ENCODE assay signal across 19 cellular contexts in the genomic region with DNA sequence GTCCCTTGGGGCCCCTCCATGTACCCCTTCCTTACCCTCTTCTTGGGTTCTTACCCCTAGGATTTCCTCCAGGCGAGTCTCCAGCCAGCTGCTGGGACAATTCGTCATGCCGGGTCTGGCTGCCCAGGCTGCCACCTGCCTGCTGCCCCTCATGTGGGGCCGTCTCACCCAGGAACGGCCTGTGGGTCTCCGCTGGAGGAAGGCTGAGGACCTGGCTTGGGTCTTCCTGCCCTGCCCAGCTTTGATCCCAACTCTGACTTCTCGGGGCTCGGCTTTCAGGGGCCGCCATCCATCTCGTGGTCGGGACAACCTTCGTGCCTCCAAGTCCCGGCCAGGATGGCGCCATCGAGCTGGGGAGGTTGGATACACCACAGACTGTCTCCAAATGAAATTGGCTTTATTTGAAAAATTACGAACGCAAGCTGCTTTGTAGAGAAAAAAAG. TPM values are rescaled to one million over a fixed set of nuclear protein-coding genes. Genes with fewer than 3 reads are reported as not detected.
DNase-seq lines count a peak whose midpoint lies in the region; FAIRE-seq and TF ChIP-seq lines count a peak whose summit lies in the region.
"Had no signal": no experiment of that assay in that cellular context is flagged by ENCODE, and none has a peak within 500 bp of the region (broad histone marks: within the 10 kb centered on the region; RNA-seq: fewer than 3 reads in every experiment).

No MANE protein-coding gene starts in this region.

- H3K4me2 ChIP-seq in H1 (ENCODE audit: insufficient read depth in 1 of 2, low read depth in 2 of 2, low read length in 2 of 2) (no peak overlapping the region), neural cell (ENCODE audit: low read length) (no peak overlapping the region)

- H4K91ac ChIP-seq in H1 (replicated peaks; ENCODE audit: insufficient read length, low read length) = no peak overlapping the region

- TF ChIP-seq POLR2A in Peyer's patch (IDR thresholded peaks at IDR 0.05) = no peak
- no peak for TF ChIP-seq POLR2A in H1 (IDR thresholded peaks at IDR 0.05; ENCODE audit: control extremely low read depth in 1 of 2, low read depth in 2 of 2, low read length in 2 of 2)
- no peak for TF ChIP-seq POLR2A in stomach (IDR thresholded peaks at IDR 0.05)

- H2AK5ac ChIP-seq in H1 (ENCODE audit: low read depth, low read length) = no peak overlapping the region

- TF ChIP-seq EP300 in H1 (IDR thresholded peaks at IDR 0.05; ENCODE audit: borderline replicate concordance in 1 of 2, low read depth in 2 of 2, low read length in 2 of 2) (no peak), neural cell (conservative IDR thresholded peaks at IDR 0.05; ENCODE audit: poor library complexity, severe bottlenecking) (no peak), stomach (IDR thresholded peaks at IDR 0.05) (no peak)

- FAIRE-seq in H1 (lab: Jason Lieb, UNC) = no peak
- FAIRE-seq: H54 had no signal

- no peak for TF ChIP-seq RAD21 in H1 (IDR thresholded peaks at IDR 0.05 in 1 of 2, conservative IDR thresholded peaks at IDR 0.05 in 1 of 2; ENCODE audit: low read depth in 2 of 2, low read length in 2 of 2)
- no peak for TF ChIP-seq RAD21 in neural cell (conservative IDR thresholded peaks at IDR 0.05)

- H3K27ac ChIP-seq in Peyer's patch (peak overlapping the region in 3 of 4 donors; percentile 0 to 46 (median 39)), H1 (ENCODE audit: low read depth, low read length) (no peak overlapping the region), neural cell (ENCODE audit: low read length) (no peak overlapping the region), stomach (peak overlapping the region in 3 of 5 donors; percentile 9 to 65 (median 45))
- H3K27ac ChIP-seq: RWPE1, SJSA1 had no signal

- H3K9ac ChIP-seq in H1 (replicated peaks in 1 of 4; ENCODE audit: extremely low read depth in 1 of 4, low read depth in 3 of 4, low read length in 3 of 4) (no peak overlapping the region), neural cell (ENCODE audit: low read length) (peak overlapping the region; percentile 2)

- no peak overlapping the region for H2BK120ac ChIP-seq in H1 (replicated peaks; ENCODE audit: low read depth, low read length)

- H3F3A ChIP-seq in neural cell (ENCODE audit: insufficient read depth, low read length, poor library complexity, severe bottlenecking) = no peaks in the 10 kb centered on the region

- H2AFZ ChIP-seq in H1 (ENCODE audit: low read length) (no peak overlapping the region), neural cell (ENCODE audit: low read depth, low read length) (no peak overlapping the region)

- H3K79me1 ChIP-seq in H1 (ENCODE audit: low read depth, low read length) = no peaks in the 10 kb centered on the region

- DNase-seq in Peyer's patch = no peak
- no peak for DNase-seq in H1 (ENCODE audit: low read depth in 1 of 2, low spot score in 2 of 2)
- no peak for DNase-seq in stomach
- DNase-seq in RPMI8226 = no peak
- no peak for DNase-seq in anterior cingulate cortex (lab: John Stamatoyannopoulos, UW)
- DNase-seq in NCI-H1048 (lab: John Stamatoyannopoulos, UW) = no peak
- DNase-seq: ACHN; AML-193; Caco-2; CD4-positive, CD25-positive, alpha-beta regulatory T cell; DMS153; Kasumi-1; NCI-H1105 treated with DMSO at 0.1 percent for 48 hours; NCI-H187 treated with DMSO at 0.1 percent for 48 hours; OCI-M1 had no signal

- H3K9me3 ChIP-seq in Peyer's patch = no peaks in the 10 kb centered on the region
- no peaks in the 10 kb centered on the region for H3K9me3 ChIP-seq in H1 (ENCODE audit: insufficient read depth in 2 of 2, low read depth in 1 of 2, low read length in 1 of 2)
- no peaks in the 10 kb centered on the region for H3K9me3 ChIP-seq in neural cell (ENCODE audit: low read length)
- H3K9me3 ChIP-seq in stomach = no peaks in the 10 kb centered on the region
- H3K9me3 ChIP-seq: Caco-2, SJSA1 had no signal

- no peak overlapping the region for H3K56ac ChIP-seq in H1 (replicated peaks; ENCODE audit: insufficient read length, low read depth, low read length)

- intact Hi-C loops in stomach (cut with DNase I; ENCODE audit: low total_unique reads) = no loop called here

- H3K9me2 ChIP-seq in neural cell (ENCODE audit: insufficient read depth, low read length) = no peaks in the 10 kb centered on the region

- H3K23me2 ChIP-seq in H1 (ENCODE audit: low read depth, low read length) = peaks cover 10% of the 10 kb centered on the region; the same call in 1 of the 2 replicates

- H3K36me3 ChIP-seq in Peyer's patch (no peaks in the 10 kb centered on the region), H1 (ENCODE audit: control insufficient read depth in 2 of 4, insufficient read depth in 4 of 4, low read length in 3 of 4) (peaks cover 0 to 13% (median 3%) of the 10 kb centered on the region in 4 experiments; a peak in 4 of 8 replicates), neural cell (ENCODE audit: insufficient read depth, low read length) (no peaks in the 10 kb centered on the region), stomach (no peaks in the 10 kb centered on the region)
- H3K36me3 ChIP-seq: SJSA1 had no signal

- no peak overlapping the region for H3K4ac ChIP-seq in H1 (replicated peaks; ENCODE audit: insufficient read length, low read depth, low read length)

- H4K5ac ChIP-seq in H1 (ENCODE audit: insufficient read length, low read depth, low read length) = no peak overlapping the region

- H2BK15ac ChIP-seq in H1 (ENCODE audit: low read length) = no peak overlapping the region

- H3K4me3 ChIP-seq in Peyer's patch = no peak overlapping the region
- no peak overlapping the region for H3K4me3 ChIP-seq in H1 (ENCODE audit: extremely low read depth in 1 of 4, insufficient read depth in 2 of 4, low read depth in 3 of 4, low read length in 4 of 4)
- H3K4me3 ChIP-seq in neural cell (ENCODE audit: low read length) = peak overlapping the region; percentile 37
- H3K4me3 ChIP-seq in stomach = no peak overlapping the region
- H3K4me3 ChIP-seq: SJSA1 had no signal

- CTCF ChIA-PET in H1 (lab: Charles Lee; ENCODE audit: partially characterized antibody) = interaction anchor here (1.1 to 5.6 kb wide), 5 partner anchors 12 to 182 kb away, joined by 3 to 33 read pairs (median 4); no protein-coding TSS in a partner anchor

- peak overlapping the region; percentile 69; the same call in 1 of the 2 replicates for H4K8ac ChIP-seq in H1 (ENCODE audit: extremely low read depth, insufficient read depth, low read length)

- no peak overlapping the region for H3K23ac ChIP-seq in H1 (ENCODE audit: insufficient read length)

- no peak overlapping the region for H2BK20ac ChIP-seq in H1 (ENCODE audit: low read length)

- H4K20me1 ChIP-seq in H1 (replicated peaks in 1 of 2; ENCODE audit: control insufficient read depth in 1 of 2, insufficient read depth in 2 of 2, low read length in 2 of 2) (no peaks in the 10 kb centered on the region), neural cell (ENCODE audit: insufficient read depth) (no peaks in the 10 kb centered on the region)

- TF ChIP-seq CTCF in Peyer's patch (IDR thresholded peaks at IDR 0.05) (no peak), H1 (IDR thresholded peaks at IDR 0.05; ENCODE audit: control extremely low read depth in 1 of 3, insufficient read depth in 1 of 3, low read depth in 1 of 3, low read length in 3 of 3) (no peak), neural cell (IDR thresholded peaks at IDR 0.05; ENCODE audit: poor library complexity, severe bottlenecking) (no peak), stomach (IDR thresholded peaks at IDR 0.05) (no peak)

- no peak overlapping the region for H2BK12ac ChIP-seq in H1 (ENCODE audit: low read depth, low read length)

- H3K4me1 ChIP-seq in Peyer's patch (peaks cover 0 to 4% (median 0%) of the 10 kb centered on the region in 4 donors), H1 (replicated peaks in 1 of 4; ENCODE audit: control insufficient read depth in 3 of 4, insufficient read depth in 4 of 4, low read length in 3 of 4) (no peaks in the 10 kb centered on the region), stomach (peaks cover 0 to 20% (median 4%) of the 10 kb centered on the region in 4 donors)
- H3K4me1 ChIP-seq: Caco-2 had no signal

- no peaks in the 10 kb centered on the region for H3K79me2 ChIP-seq in H1 (ENCODE audit: control insufficient read depth in 1 of 2, insufficient read depth in 2 of 2, low read length in 2 of 2)
- H3K79me2 ChIP-seq in neural cell (replicated peaks; ENCODE audit: insufficient read depth, low read length) = no peaks in the 10 kb centered on the region

- H3K27me3 ChIP-seq in Peyer's patch (no peaks in the 10 kb centered on the region), H1 (replicated peaks in 1 of 4; ENCODE audit: control insufficient read depth in 3 of 4, extremely low read depth in 1 of 4, insufficient read depth in 3 of 4, low read length in 3 of 4) (no peaks in the 10 kb centered on the region), neural cell (ENCODE audit: insufficient read depth, low read depth, low read length) (no peaks in the 10 kb centered on the region), stomach (peaks cover 0 to 26% (median 0%) of the 10 kb centered on the region in 3 donors)

- no peak overlapping the region for H3K18ac ChIP-seq in H1 (ENCODE audit: extremely low read depth, low read length)

- POLR2A ChIA-PET in H1 (lab: Charles Lee; ENCODE audit: partially characterized antibody) = interaction anchor here (1.1 to 1.3 kb wide), 3 partner anchors 15 to 39 kb away, joined by 3 read pairs; no protein-coding TSS in a partner anchor

- 90% methylated on average over 14 of the region's 17 CpGs; no CpG with 5 or more reads in 1 of the 2 experiments for WGBS in H1 (ENCODE audit: extremely low coverage in 1 of 2, insufficient coverage in 1 of 2, insufficient read length in 1 of 2, insufficient replicate concordance in 2 of 2, low coverage in 1 of 2, low lambda C conversion rate in 2 of 2, missing lambda C conversion rate in 1 of 2), 2 experiments
- 57 to 71% (median 67%) methylated on average over 14 to 17 of the region's 17 CpGs for WGBS in stomach, 5 donors

- H3K14ac ChIP-seq in H1 (ENCODE audit: insufficient read length) = no peak overlapping the region

- no peak overlapping the region for H2BK5ac ChIP-seq in H1 (ENCODE audit: low read depth, low read length)

TF ChIP-seq in H1, 55 proteins besides CTCF, POLR2A, EP300 and RAD21 (continues in another document):
- TF ChIP-seq CHD1 (IDR thresholded peaks at IDR 0.05; ENCODE audit: low read depth, low read length) = no peak

TF ChIP-seq in neural cell, 6 proteins besides CTCF, POLR2A, EP300 and RAD21 (continues in another document):
- no peak for TF ChIP-seq POLR2AphosphoS5 (IDR thresholded peaks at IDR 0.05)

RNA-seq across cellular contexts. Expression of a gene that starts 38.1 kb away (rescaled TPM):
- total RNA-seq in Peyer's patch (10 to 100 TPM; 24.8 to 61.7 (median 36.1) TPM), stomach (10 to 100 TPM in 1 of 5 donors, 1 to 10 TPM in 4; 1.7 to 21.1 (median 7.5) TPM)
- total RNA-seq in H1 (2021; fragmentation: NEBNext Ultra II Directional; extraction: Animal tissue kit (Norgen Biotek cat#: 25700)) = 7.9 and 9.1 TPM in 2 replicates
- polyA plus RNA-seq in H1 (2011; rRNA removed) (5.0 and 8.3 TPM in 2 replicates), neural cell (0.18 and 1.7 TPM in 2 replicates), stomach (1 to 10 TPM; 1.1 to 7.3 (median 1.2) TPM)
- 6.4 TPM for polyA plus RNA-seq in H1 (2011; cell fraction: cytosol; rRNA removed)
- polyA plus RNA-seq in H1 (2011; cell fraction: nucleus; rRNA removed) = 60.8 TPM
- 3.3 to 10.7 TPM (median 7.7 TPM) in 4 replicates for polyA plus RNA-seq in H1 (2012, experiment 1 of 2)
- polyA plus RNA-seq in H1 (2012, experiment 2 of 2) = 2.3 TPM
- 3.8 TPM for polyA plus RNA-seq in H1 (2013, experiment 1 of 2)
- polyA plus RNA-seq in H1 (2013, experiment 2 of 2) = 2.5 TPM
- polyA minus RNA-seq in H1 (2011; rRNA and poly(A)+ RNA removed) = 4.6 and 7.6 TPM in 2 replicates
- 9.8 TPM for polyA minus RNA-seq in H1 (2011; cell fraction: cytosol; rRNA and poly(A)+ RNA removed)
- polyA minus RNA-seq in H1 (2011; cell fraction: nucleus; rRNA and poly(A)+ RNA removed) = 25.3 TPM
- polyA minus RNA-seq in neural cell = 0.24 and 0.35 TPM in 2 replicates
- total RNA-seq: CD4-positive, CD25-positive, alpha-beta regulatory T cell had no signal
- polyA plus RNA-seq: CD4-positive, CD25-positive, alpha-beta regulatory T cell had no signal

Comparison
In these comparisons a context has a peak if more than half of its experiments do, and no peak if none do; other contexts are left out.
1. H3K27ac ChIP-seq: peak in Peyer's patch (3 of 4) and stomach (3 of 5); none in H1 (single experiment) and neural cell (single experiment).